1 cellular context compared by ENCODE assay signal in genomic region chr2:173963817-173964564, GRCh38.
TF ChIP-seq lines count a peak whose summit lies in the region.

No MANE protein-coding gene starts in this region.

TF ChIP-seq in HepG2, 621 proteins besides CTCF, POLR2A, EP300 and RAD21 (continued from another document and continues in another):
- TF ChIP-seq ZNF280D (CRISPR knock-in tag; IDR thresholded peaks at IDR 0.05) (no peak; the same call in 1 of the 2 replicates), NFRKB (IDR thresholded peaks at IDR 0.05) (no peak), JDP2 (CRISPR knock-in tag; IDR thresholded peaks at IDR 0.05; ENCODE audit: borderline replicate concordance) (no peak), NR0B2 (CRISPR knock-in tag; IDR thresholded peaks at IDR 0.05) (peak; percentile 44; the same call in 1 of the 2 replicates), ARID4A (CRISPR knock-in tag; IDR thresholded peaks at IDR 0.05; ENCODE audit: borderline replicate concordance) (peak; percentile 83), XBP1 (CRISPR knock-in tag; IDR thresholded peaks at IDR 0.05) (no peak), AGO2 (optimal IDR thresholded peaks at IDR 0.05; ENCODE audit: low read depth, low read length) (peak; percentile 91), ZNF296 (CRISPR knock-in tag; conservative IDR thresholded peaks at IDR 0.05) (no peak), RXRA (CRISPR knock-in tag; IDR thresholded peaks at IDR 0.05) (peak; percentile 26; the same call in 1 of the 2 replicates), CEBPB (IDR thresholded peaks at IDR 0.05; ENCODE audit: borderline replicate concordance, low read depth, low read length) (no peak), IKZF4 (CRISPR knock-in tag; IDR thresholded peaks at IDR 0.05; ENCODE audit: borderline replicate concordance, low read depth, not compliant biosample characterization) (no peak), CENPT (CRISPR knock-in tag; IDR thresholded peaks at IDR 0.05; ENCODE audit: low read depth) (peak; percentile 80), BRD4 (CRISPR knock-in tag; IDR thresholded peaks at IDR 0.05) (peak; percentile 63), PRMT3 (CRISPR knock-in tag; IDR thresholded peaks at IDR 0.05; ENCODE audit: borderline replicate concordance, low read depth) (no peak), EZH2 (conservative IDR thresholded peaks at IDR 0.05; ENCODE audit: low read depth, low read length) (no peak), IRX3 (CRISPR knock-in tag; IDR thresholded peaks at IDR 0.05; ENCODE audit: borderline replicate concordance, low read depth) (peak; percentile 89; the same call in 1 of the 2 replicates), MTERF4 (CRISPR knock-in tag; IDR thresholded peaks at IDR 0.05) (0 out of 2 replicates have a peak, but pooled peaks have one; percentile 29), DDIT3 (CRISPR knock-in tag; IDR thresholded peaks at IDR 0.05) (no peak), SNRNP70 (IDR thresholded peaks at IDR 0.05; ENCODE audit: low read depth, low read length) (no peak), ZNF556 (CRISPR knock-in tag; IDR thresholded peaks at IDR 0.05; ENCODE audit: borderline replicate concordance) (0 out of 2 replicates have a peak, but pooled peaks have one; percentile 40), ZNF550 (CRISPR knock-in tag; IDR thresholded peaks at IDR 0.05; ENCODE audit: borderline replicate concordance) (no peak), ZNF781 (CRISPR knock-in tag; IDR thresholded peaks at IDR 0.05; ENCODE audit: borderline replicate concordance, not compliant biosample characterization) (no peak), RFXAP (CRISPR knock-in tag; IDR thresholded peaks at IDR 0.05; ENCODE audit: borderline replicate concordance) (peak; percentile 49; the same call in 1 of the 2 replicates), ZNF207 (IDR thresholded peaks at IDR 0.05; ENCODE audit: borderline replicate concordance) (no peak), ZNF276 (CRISPR knock-in tag; IDR thresholded peaks at IDR 0.05; ENCODE audit: low read depth) (peak; percentile 37; the same call in 1 of the 2 replicates), U2AF2 (IDR thresholded peaks at IDR 0.05; ENCODE audit: low read depth, low read length) (no peak), POGZ (CRISPR knock-in tag; IDR thresholded peaks at IDR 0.05) (no peak; the same call in 1 of the 2 replicates), HINFP (CRISPR knock-in tag; IDR thresholded peaks at IDR 0.05; ENCODE audit: low read depth) (peak; percentile 93; the same call in 1 of the 2 replicates), ZNF501 (CRISPR knock-in tag; IDR thresholded peaks at IDR 0.05) (0 out of 2 replicates have a peak, but pooled peaks have one; percentile 51), ZNF274 (CRISPR knock-in tag; IDR thresholded peaks at IDR 0.05) (peak; percentile 27), GFI1 (CRISPR knock-in tag; IDR thresholded peaks at IDR 0.05; ENCODE audit: borderline replicate concordance) (peak; percentile 51; the same call in 1 of the 2 replicates), HNRNPUL1 (IDR thresholded peaks at IDR 0.05; ENCODE audit: low read depth, low read length) (peak; percentile 37; the same call in 1 of the 2 replicates), ZNF460 (CRISPR knock-in tag; IDR thresholded peaks at IDR 0.05; ENCODE audit: borderline replicate concordance) (no peak), HOMEZ (CRISPR knock-in tag; IDR thresholded peaks at IDR 0.05; ENCODE audit: low read depth) (no peak), TFE3 (CRISPR knock-in tag; IDR thresholded peaks at IDR 0.05) (no peak; the same call in 1 of the 2 replicates), KDM5B (CRISPR knock-in tag; IDR thresholded peaks at IDR 0.05; ENCODE audit: borderline replicate concordance) (peak; percentile 24; the same call in 1 of the 2 replicates), ZNF737 (CRISPR knock-in tag; IDR thresholded peaks at IDR 0.05; ENCODE audit: borderline replicate concordance) (no peak), RORA (CRISPR knock-in tag; IDR thresholded peaks at IDR 0.05) (no peak), ZNF639 (CRISPR knock-in tag; conservative IDR thresholded peaks at IDR 0.05) (peak; percentile 92), AKAP8 (CRISPR knock-in tag; IDR thresholded peaks at IDR 0.05) (no peak; the same call in 1 of the 2 replicates)
